In genomic region chr10:13161267-13162012, GRCh38 we compare ENCODE assay signal across 8 cellular contexts. TPM values are rescaled to one million over a fixed set of nuclear protein-coding genes. Genes with fewer than 3 reads are reported as not detected.
DNase-seq lines count a peak whose midpoint lies in the region; FAIRE-seq and TF ChIP-seq lines count a peak whose summit lies in the region.

MCM10 (plus strand) TSS chr10:13161558; CDS start chr10:13164203, 2,645 bp downstream.

- peak within 1 kb of the TSS; percentile 82 for H2AFZ ChIP-seq in H9 (ENCODE audit: low read length)

- H3K27ac ChIP-seq in H9 (ENCODE audit: insufficient read length, low read depth, low read length): no peak within 1 kb of the TSS
- no peak within 1 kb of the TSS for H3K27ac ChIP-seq in stomach smooth muscle (ENCODE audit: low read length)

- peaks cover 9% of the 10 kb centered on the region for H3K23me2 ChIP-seq in H9 (ENCODE audit: insufficient read length, low read depth, low read length, poor library complexity, severe bottlenecking)

- peak within 1 kb of the TSS; percentile 62 for H3K4me3 ChIP-seq in fibroblast of villous mesenchyme (ENCODE audit: low read depth, low read length)
- peak within 1 kb of the TSS; percentile 60 to 72 for H3K4me3 ChIP-seq in stomach smooth muscle (ENCODE audit: low read length in 2 of 2)

- H3K79me1 ChIP-seq in H9 (ENCODE audit: insufficient read depth, low read depth, low read length, poor library complexity, severe bottlenecking): peaks cover 18% of the 10 kb centered on the region

- no peak within 1 kb of the TSS for H2BK5ac ChIP-seq in H9 (ENCODE audit: insufficient read length, low read length)

- peak within 1 kb of the TSS; percentile 85 for H3K14ac ChIP-seq in H9 (ENCODE audit: insufficient read depth, low read length)

- H3K4ac ChIP-seq in H9 (ENCODE audit: low read depth, low read length): no peak within 1 kb of the TSS; the same call in 1 of the 2 replicates

- peak; percentile 93 for TF ChIP-seq CTCF in H9 (conservative IDR thresholded peaks at IDR 0.05)
- peak; percentile 81 for TF ChIP-seq CTCF in fibroblast of villous mesenchyme (IDR thresholded peaks at IDR 0.05; ENCODE audit: insufficient read depth, low read depth, low read length)
- TF ChIP-seq CTCF in neural crest cell (conservative IDR thresholded peaks at IDR 0.05): peak; percentile 96

- peak within 1 kb of the TSS; percentile 48 for H4K5ac ChIP-seq in H9 (ENCODE audit: insufficient read length, low read depth, low read length)

- no peak within 1 kb of the TSS for H3T11ph ChIP-seq in H9 (ENCODE audit: low read length)

- H4K8ac ChIP-seq in H9 (replicated peaks; ENCODE audit: insufficient read length, low read depth, low read length): no peak within 1 kb of the TSS

- H3K9ac ChIP-seq in H9 (ENCODE audit: extremely low read depth, insufficient read length, low read length) (peak within 1 kb of the TSS; percentile 94), stomach smooth muscle (ENCODE audit: low read length in 2 of 2) (peak within 1 kb of the TSS; percentile 36 to 69)

- H3K4me1 ChIP-seq in H9 (ENCODE audit: insufficient read depth, low read length): no peaks in the 10 kb centered on the region; the same call in 1 of the 2 replicates
- peaks cover 12% of the 10 kb centered on the region for H3K4me1 ChIP-seq in stomach smooth muscle (ENCODE audit: control insufficient read depth, insufficient read depth, low read length)

- H2BK12ac ChIP-seq in H9 (ENCODE audit: insufficient read length, low read depth, low read length): no peak within 1 kb of the TSS

- H2BK120ac ChIP-seq in H9 (ENCODE audit: low read depth, low read length, poor library complexity, severe bottlenecking): peak within 1 kb of the TSS; percentile 44

- peak; percentile 98 for FAIRE-seq in G401.6 (lab: Jason Lieb, UNC)

- H3K56ac ChIP-seq in H9 (ENCODE audit: insufficient read length, low read depth, low read length): no peak within 1 kb of the TSS

- H4K91ac ChIP-seq in H9 (ENCODE audit: insufficient read length, low read depth, low read length): no peak within 1 kb of the TSS

- H3K9me3 Mint-ChIP-seq in H9 (no peaks in the 10 kb centered on the region), neural crest cell (no peaks in the 10 kb centered on the region)

- H2BK20ac ChIP-seq in H9 (ENCODE audit: low read depth, low read length, poor library complexity, severe bottlenecking): no peak within 1 kb of the TSS

- no peaks in the 10 kb centered on the region for H4K20me1 ChIP-seq in H9 (ENCODE audit: control insufficient read depth, insufficient read depth, insufficient read length)

- no peak within 1 kb of the TSS for H2BK15ac ChIP-seq in H9 (ENCODE audit: low read depth, low read length)

- peaks cover 20% of the 10 kb centered on the region; the same call in 1 of the 2 replicates for H3K79me2 ChIP-seq in H9 (ENCODE audit: insufficient read depth, low read length)

- H3K4me2 ChIP-seq in H9 (ENCODE audit: insufficient read depth, insufficient read length, low read length): peak within 1 kb of the TSS; percentile 84

- peak within 1 kb of the TSS; percentile 63 for H3K18ac ChIP-seq in H9 (ENCODE audit: insufficient read length, low read depth, low read length)

- H3K27me3 ChIP-seq in H9 (ENCODE audit: insufficient read depth, low read length) (no peaks in the 10 kb centered on the region), stomach smooth muscle (ENCODE audit: control insufficient read depth in 1 of 2, insufficient read depth in 2 of 2, low read length in 2 of 2) (no peaks in the 10 kb centered on the region)

- H3K23ac ChIP-seq in H9 (ENCODE audit: insufficient read length, low read depth, low read length): no peak within 1 kb of the TSS

- peak within 1 kb of the TSS in 2 of 3 experiments; percentile 0 to 60; a peak in 2 of 7 replicates for H3K27ac Mint-ChIP-seq in H9
- H3K27ac Mint-ChIP-seq in neural crest cell (ENCODE audit: unreplicated experiment): peak within 1 kb of the TSS; percentile 93

- no peaks in the 10 kb centered on the region for H3K36me3 ChIP-seq in stomach smooth muscle (ENCODE audit: control insufficient read depth in 2 of 2, insufficient read depth in 2 of 2, low read length in 2 of 2)

- H3K36me3 Mint-ChIP-seq in H9 (ENCODE audit: insufficient read depth in 1 of 3, low read depth in 3 of 3) (peaks cover 11 to 30% (median 23%) of the 10 kb centered on the region in 3 experiments; a peak in 6 of 7 replicates), neural crest cell (ENCODE audit: low read depth) (peaks cover 3% of the 10 kb centered on the region)

- no CpG with 5 or more reads among the region's 59 CpGs for whole genome bisulfite sequencing in H9 (ENCODE audit: extremely low coverage, insufficient read length, low lambda C conversion rate)

- H3K4me1 Mint-ChIP-seq in H9 (peaks cover 9 to 12% of the 10 kb centered on the region in 2 experiments), neural crest cell (peaks cover 26% of the 10 kb centered on the region)

- no peak within 1 kb of the TSS for H2AK5ac ChIP-seq in H9 (ENCODE audit: insufficient read length, low read length)

- H3K9me3 ChIP-seq in H9 (ENCODE audit: control insufficient read depth, low read depth, low read length) (no peaks in the 10 kb centered on the region), stomach smooth muscle (ENCODE audit: control insufficient read depth in 2 of 2, low read length in 2 of 2) (no peaks in the 10 kb centered on the region)

- DNase-seq in H9 (peak; percentile 99), M059J (ENCODE audit: low read depth) (peak; percentile 96), SHP77 (lab: John Stamatoyannopoulos, UW) (peak; percentile 97 to 99), fibroblast of villous mesenchyme (ENCODE audit: low read depth) (peak; percentile 100), neural crest cell (ENCODE audit: low read depth, low spot score) (peak; percentile 99)
- DNase-seq in activated effector memory CD4-positive, alpha-beta T cell treated with Interleukin-2 at 50 U/mL for 16 hours: peak; percentile 94

- H3K27me3 Mint-ChIP-seq in H9 (ENCODE audit: low read depth): no peaks in the 10 kb centered on the region
- H3K27me3 Mint-ChIP-seq in neural crest cell (ENCODE audit: low read depth): no peaks in the 10 kb centered on the region

- H3K4me3 Mint-ChIP-seq in H9 (peak within 1 kb of the TSS; percentile 83 to 89), neural crest cell (peak within 1 kb of the TSS; percentile 88)

RNA-seq across cellular contexts. Expression of gene MCM10, which starts in this region (rescaled TPM):
- total RNA-seq in H9 (2021) (63.9 and 67.4 TPM in 2 replicates), fibroblast of villous mesenchyme (7.8 and 8.1 TPM in 2 replicates), neural crest cell (76.3 and 80.6 TPM in 2 replicates)
- 9.4 and 11.6 TPM in 2 replicates for total RNA-seq in M059J (2014; rRNA removed; shearing (Covaris generic))
